9 cellular contexts compared by ENCODE assay signal in genomic region chr12:42588308-42588836, GRCh38. TPM values are rescaled to one million over a fixed set of nuclear protein-coding genes. Genes with fewer than 3 reads are reported as not detected.
DNase-seq lines count a peak whose midpoint lies in the region; ATAC-seq and TF ChIP-seq lines count a peak whose summit lies in the region.
"Had no signal": no experiment of that assay in that cellular context is flagged by ENCODE, and none has a peak within 500 bp of the region (broad histone marks: within the 10 kb centered on the region; RNA-seq: fewer than 3 reads in every experiment).

No MANE protein-coding gene starts in this region.

- H3K36me3 Mint-ChIP-seq in IgD-negative memory B cell, result no peaks in the 10 kb centered on the region
- H3K36me3 Mint-ChIP-seq in naive B cell, result no peaks in the 10 kb centered on the region

- H3K4me3 Mint-ChIP-seq in IgD-negative memory B cell, result peak overlapping the region; percentile 82 to 91 (median 89)
- H3K4me3 Mint-ChIP-seq in naive B cell, result peak overlapping the region; percentile 81 to 92 (median 88)

- peaks cover 6 to 15% (median 8%) of the 10 kb centered on the region in 3 donors for H3K4me1 Mint-ChIP-seq in IgD-negative memory B cell
- H3K4me1 Mint-ChIP-seq in naive B cell, result peaks cover 12 to 23% (median 16%) of the 10 kb centered on the region in 3 donors

- intact Hi-C loops in dorsolateral prefrontal cortex (cut with DNase I), result loop anchor here in 1 of 2 donors (5.0 kb wide), 2 partner anchors 106 to 369 kb away; no protein-coding TSS in a partner anchor

- H3K27me3 ChIP-seq in dorsolateral prefrontal cortex, result peaks cover 0 to 67% (median 5%) of the 10 kb centered on the region in 45 donors

- TF ChIP-seq CTCF in AG04449 (IDR thresholded peaks at IDR 0.05; ENCODE audit: insufficient read depth, low read length, missing control alignments) (no peak), dorsolateral prefrontal cortex (IDR thresholded peaks at IDR 0.05 in 54 of 56, conservative IDR thresholded peaks at IDR 0.05 in 2 of 56; ENCODE audit: low read depth in 1 of 56, partially characterized antibody in 56 of 56) (no peak)

- H3K9me3 Mint-ChIP-seq in IgD-negative memory B cell, result no peaks in the 10 kb centered on the region
- H3K9me3 Mint-ChIP-seq in naive B cell, result no peaks in the 10 kb centered on the region

- POLR2A ChIA-PET in AG04449 (lab: Yijun Ruan, JAX), result no interaction called here

- peak overlapping the region in 53 of 59 donors; percentile 10 to 94 (median 86) for H3K27ac ChIP-seq in dorsolateral prefrontal cortex

- H3K4me3 ChIP-seq in AG04449 (ENCODE audit: low read depth, low read length), result peak overlapping the region; percentile 73
- peak overlapping the region; percentile 50 to 85 (median 70) for H3K4me3 ChIP-seq in dorsolateral prefrontal cortex

- DNase-seq in AG04449 (ENCODE audit: low read depth, low spot score), result no peak
- DNase-seq in dorsolateral prefrontal cortex, result peak in 1 of 10 donors; percentile 23
- no peak for DNase-seq in naive B cell
- no peak for DNase-seq in NCI-H2081 treated with DMSO at 0.1 percent for 48 hours (lab: John Stamatoyannopoulos, UW)
- DNase-seq in mesenteric fat pad (ENCODE audit: low spot score), result no peak
- DNase-seq in left lobe of liver (ENCODE audit: low spot score), result no peak
- DNase-seq: NCI-H510A had no signal

- H3K27ac Mint-ChIP-seq in IgD-negative memory B cell, result peak overlapping the region in 2 of 3 donors; percentile 43 to 76
- peak overlapping the region in 2 of 6 donors; percentile 59 to 92 for H3K27ac Mint-ChIP-seq in naive B cell

- H3K27me3 Mint-ChIP-seq in IgD-negative memory B cell (peaks cover 43% of the 10 kb centered on the region), naive B cell (peaks cover 37 to 52% (median 45%) of the 10 kb centered on the region in 3 donors)

- ATAC-seq in naive B cell (ENCODE audit: low read depth in 2 of 2) (no peak), GM21576 (IDR thresholded peaks at IDR 0.05; ENCODE audit: unreplicated experiment) (no peak), left lobe of liver (no peak)

- CTCF ChIA-PET in AG04449 (lab: Yijun Ruan, JAX), result interaction anchor here (0.7 kb wide), 1 partner anchor 228 kb away, joined by 3 read pairs; no protein-coding TSS in a partner anchor

RNA-seq across cellular contexts. Expression of gene PRICKLE1, which starts 1.2 kb away (rescaled TPM):
- 17.0 TPM for polyA plus RNA-seq in IgD-negative memory B cell
- 10 to 100 TPM in 119 of 120 experiments, 1 to 10 TPM in 1; 9.9 to 57.6 (median 40.2) TPM for total RNA-seq in dorsolateral prefrontal cortex
- polyA plus RNA-seq in naive B cell (ENCODE audit: low read depth in 6 of 6), result 10 to 100 TPM; 16.9 to 45.2 (median 35.4) TPM
- total RNA-seq in mesenteric fat pad, result 12.3 TPM
- 1.9 TPM for total RNA-seq in left lobe of liver
